11 cellular contexts compared by ENCODE assay signal in the genomic region with DNA sequence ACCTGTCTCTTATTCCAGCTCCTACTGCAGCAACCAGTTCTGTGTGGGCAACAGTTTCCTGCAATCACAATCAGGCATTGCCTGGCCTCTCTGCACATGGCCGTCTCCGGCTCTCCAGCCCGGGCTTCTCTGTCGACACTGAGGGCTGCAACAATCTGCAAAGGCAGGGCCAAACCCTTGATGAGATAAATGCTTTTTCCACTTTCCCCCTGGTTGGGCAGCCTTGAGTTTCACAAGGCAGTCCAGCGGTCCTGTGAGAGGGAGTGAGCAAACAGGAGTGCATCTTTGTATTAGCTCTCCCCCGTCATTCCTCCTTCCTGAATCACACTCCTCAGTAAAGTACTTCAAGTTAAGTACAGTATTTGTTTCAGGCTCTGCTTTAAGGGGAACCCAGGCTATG. TPM values are rescaled to one million over a fixed set of nuclear protein-coding genes. Genes with fewer than 3 reads are reported as not detected.
DNase-seq lines count a peak whose midpoint lies in the region; ATAC-seq and TF ChIP-seq lines count a peak whose summit lies in the region.
"Had no signal": no experiment of that assay in that cellular context is flagged by ENCODE, and none has a peak within 500 bp of the region (broad histone marks: within the 10 kb centered on the region; RNA-seq: fewer than 3 reads in every experiment).

No MANE protein-coding gene starts in this region.

- dilution Hi-C loops in mammary epithelial cell (cut with HindIII; ENCODE audit: low sequenced_read_pairs): no loop called here

- no peak overlapping the region for H2BK5ac ChIP-seq in mesenchymal stem cell (ENCODE audit: low read depth, low read length, poor library complexity, severe bottlenecking)

- H3K9me3 ChIP-seq in AG04450 (ENCODE audit: control insufficient read depth, insufficient read depth, low read length): no peaks in the 10 kb centered on the region
- no peaks in the 10 kb centered on the region for H3K9me3 ChIP-seq in mammary epithelial cell (replicated peaks; ENCODE audit: insufficient read depth, low read length)
- H3K9me3 ChIP-seq in mesenchymal stem cell (ENCODE audit: control insufficient read depth, low read length): no peaks in the 10 kb centered on the region
- H3K9me3 ChIP-seq: MG63 had no signal

- H3K27ac Mint-ChIP-seq in T-cell: no peak overlapping the region
- no peak overlapping the region for H3K27ac Mint-ChIP-seq in stimulated activated naive CD8-positive, alpha-beta T cell treated with anti-CD3 and anti-CD28 coated beads, Interleukin-15, amount 100 ng/mL, for 72 hours
- H3K27ac Mint-ChIP-seq: activated T-helper 2 cell treated with anti-CD3 and anti-CD28 coated beads, Interferon-gamma antibody, Interleukin-2, Interleukin-4, amounts not matched to agents 10 μg/mL and 5 μg/mL and 100 μg/mL, durations not matched to agents 14 hours and 24 hours and 36 hours had no signal

- ATAC-seq in T-cell (replicated peaks in 1 of 4): no peak
- no peak for ATAC-seq in GM18909 (IDR thresholded peaks at IDR 0.05; ENCODE audit: poor library complexity, unreplicated experiment)
- no peak for ATAC-seq in stimulated activated naive CD8-positive, alpha-beta T cell treated with anti-CD3 and anti-CD28 coated beads, Interleukin-15, amount 100 ng/mL, for 72 hours

- intact Hi-C loops in mammary epithelial cell (cut with micrococcal nuclease): loop anchor here (2.0 kb wide), 1 partner anchor 25 kb away; no protein-coding TSS in a partner anchor

- DNase-seq in AG04450 (ENCODE audit: low read depth, low spot score) (peak; percentile 77), HK-2 (ENCODE audit: unreplicated experiment) (peak; percentile 17), mammary epithelial cell (peak; percentile 75), mesenchymal stem cell (peak; percentile 80), T-cell (no peak), NCI-H1092 (lab: John Stamatoyannopoulos, UW) (no peak)
- no peak for DNase-seq in stimulated activated naive CD8-positive, alpha-beta T cell treated with anti-CD3 and anti-CD28 coated beads, Interleukin-15, amount 100 ng/mL, for 72 hours
- DNase-seq: MG63 had no signal

- no peak overlapping the region for H3K4me3 Mint-ChIP-seq in T-cell
- H3K4me3 Mint-ChIP-seq in stimulated activated naive CD8-positive, alpha-beta T cell treated with anti-CD3 and anti-CD28 coated beads, Interleukin-15, amount 100 ng/mL, for 72 hours: no peak overlapping the region

- in situ Hi-C loops in mammary epithelial cell (cut with MboI; ENCODE audit: low sequenced_read_pairs in 2 of 2): no loop called here

- peaks cover 16% of the 10 kb centered on the region for H3K4me1 ChIP-seq in mammary epithelial cell (ENCODE audit: insufficient read depth, low read length)
- peaks cover 3% of the 10 kb centered on the region for H3K4me1 ChIP-seq in mesenchymal stem cell (ENCODE audit: control insufficient read depth, insufficient read depth, low read depth, low read length)

- no peak overlapping the region for H4K91ac ChIP-seq in mesenchymal stem cell (ENCODE audit: low read length)

- peak overlapping the region; percentile 97 for H2AFZ ChIP-seq in mammary epithelial cell (ENCODE audit: low read depth, low read length)
- no peak overlapping the region for H2AFZ ChIP-seq in mesenchymal stem cell (ENCODE audit: low read depth, low read length)

- H3K18ac ChIP-seq in mesenchymal stem cell (ENCODE audit: low read depth in 1 of 2, low read length in 2 of 2): no peak overlapping the region

- no peaks in the 10 kb centered on the region for H3K79me1 ChIP-seq in mesenchymal stem cell (replicated peaks; ENCODE audit: low read length, poor library complexity, severe bottlenecking)

- no peak overlapping the region for H3K14ac ChIP-seq in mesenchymal stem cell (ENCODE audit: low read length in 2 of 2)

- H3K27ac ChIP-seq in AG04450 (ENCODE audit: low read depth, low read length) (peak overlapping the region; percentile 72), mammary epithelial cell (ENCODE audit: insufficient read depth, low read depth, low read length) (peak overlapping the region; percentile 48), mesenchymal stem cell (ENCODE audit: low read length, poor library complexity, severe bottlenecking) (peak overlapping the region; percentile 8)
- H3K27ac ChIP-seq: skin epidermis had no signal

- BruUV-seq in mammary epithelial cell (replicated peaks; lab: Mats Ljungman, UMichigan): no TSS peak

- H3K79me2 ChIP-seq in mammary epithelial cell (ENCODE audit: insufficient read depth, low read length): no peaks in the 10 kb centered on the region

- H3K4me3 ChIP-seq in AG04450 (ENCODE audit: low read depth, low read length): peak overlapping the region; percentile 5
- H3K4me3 ChIP-seq in mammary epithelial cell (replicated peaks in 1 of 3; ENCODE audit: insufficient read depth in 1 of 3, low read depth in 2 of 3, low read length in 3 of 3): peak overlapping the region in 1 of 3 experiments; percentile 7
- peak overlapping the region in 1 of 2 experiments; percentile 56 for H3K4me3 ChIP-seq in mesenchymal stem cell (ENCODE audit: insufficient read depth in 1 of 2, low read depth in 1 of 2, low read length in 2 of 2)
- H3K4me3 ChIP-seq: MG63, skin epidermis had no signal

- no peak overlapping the region for H2BK120ac ChIP-seq in mesenchymal stem cell (ENCODE audit: low read depth, low read length)

- peaks cover 0 to 6% of the 10 kb centered on the region in 2 donors for H3K27me3 Mint-ChIP-seq in T-cell
- no peaks in the 10 kb centered on the region for H3K27me3 Mint-ChIP-seq in stimulated activated naive CD8-positive, alpha-beta T cell treated with anti-CD3 and anti-CD28 coated beads, Interleukin-15, amount 100 ng/mL, for 72 hours

- POLR2A ChIA-PET in AG04450 (lab: Yijun Ruan, JAX) (no interaction called here), T-cell (lab: Charles Lee) (no interaction called here)

- no peak overlapping the region for H2BK12ac ChIP-seq in mesenchymal stem cell (ENCODE audit: low read length in 2 of 2)

- no peaks in the 10 kb centered on the region for H3K9me3 Mint-ChIP-seq in T-cell
- no peaks in the 10 kb centered on the region for H3K9me3 Mint-ChIP-seq in stimulated activated naive CD8-positive, alpha-beta T cell treated with anti-CD3 and anti-CD28 coated beads, Interleukin-15, amount 100 ng/mL, for 72 hours
- H3K9me3 Mint-ChIP-seq: activated T-helper 2 cell treated with anti-CD3 and anti-CD28 coated beads, Interferon-gamma antibody, Interleukin-2, Interleukin-4, amounts not matched to agents 10 μg/mL and 5 μg/mL and 100 μg/mL, durations not matched to agents 14 hours and 24 hours and 36 hours had no signal

- peak overlapping the region; percentile 56 for H4K8ac ChIP-seq in mesenchymal stem cell (ENCODE audit: low read length)

- no peaks in the 10 kb centered on the region for H3K27me3 ChIP-seq in AG04450 (ENCODE audit: control insufficient read depth, insufficient read depth, low read length)
- no peaks in the 10 kb centered on the region for H3K27me3 ChIP-seq in mammary epithelial cell (ENCODE audit: insufficient read depth, low read length)
- peaks cover 0 to 8% of the 10 kb centered on the region in 2 experiments for H3K27me3 ChIP-seq in mesenchymal stem cell (ENCODE audit: control insufficient read depth in 1 of 2, insufficient read depth in 1 of 2, low read length in 2 of 2)
- H3K27me3 ChIP-seq: MG63 had no signal

- no peaks in the 10 kb centered on the region for H4K20me1 ChIP-seq in mammary epithelial cell (ENCODE audit: insufficient read depth, low read length)

- TF ChIP-seq CTCF in AG04450 (IDR thresholded peaks at IDR 0.05; ENCODE audit: low read depth, low read length) (no peak), mammary epithelial cell (conservative IDR thresholded peaks at IDR 0.05 in 1 of 2, IDR thresholded peaks at IDR 0.05 in 1 of 2; ENCODE audit: extremely low read depth in 1 of 2, insufficient read depth in 1 of 2, low read depth in 1 of 2, low read length in 2 of 2) (no peak)

- H3K36me3 ChIP-seq in mammary epithelial cell (ENCODE audit: insufficient read depth, low read length): no peaks in the 10 kb centered on the region
- H3K36me3 ChIP-seq in mesenchymal stem cell (ENCODE audit: control insufficient read depth in 1 of 2, insufficient read depth in 2 of 2, low read depth in 1 of 2, low read length in 2 of 2): no peaks in the 10 kb centered on the region
- H3K36me3 ChIP-seq: MG63 had no signal

- H3K9ac ChIP-seq in mammary epithelial cell (ENCODE audit: insufficient read depth, low read length) (no peak overlapping the region), mesenchymal stem cell (ENCODE audit: low read length) (peak overlapping the region; percentile 53)

- WGBS in mammary epithelial cell (ENCODE audit: low coverage, missing lambda C conversion rate): 5% methylated on average over 6 of the region's 6 CpGs
- WGBS in mesenchymal stem cell: 42% methylated on average over 5 of the region's 6 CpGs

- no peak overlapping the region for H3K4ac ChIP-seq in mesenchymal stem cell (ENCODE audit: low read depth in 1 of 2, low read length in 2 of 2)

- H2BK15ac ChIP-seq in mesenchymal stem cell (ENCODE audit: low read depth, poor library complexity, severe bottlenecking): no peak overlapping the region

- H3K4me2 ChIP-seq in mammary epithelial cell (ENCODE audit: insufficient read depth, low read depth, low read length): peak overlapping the region; percentile 74
- H3K4me2 ChIP-seq in mesenchymal stem cell (ENCODE audit: low read length, poor library complexity, severe bottlenecking): no peak overlapping the region

- no peaks in the 10 kb centered on the region for H3K36me3 Mint-ChIP-seq in T-cell

- CTCF ChIA-PET in AG04450 (lab: Charles Lee) (no interaction called here), mammary epithelial cell (lab: Charles Lee; ENCODE audit: low non-redundant PET) (no interaction called here), T-cell (lab: Charles Lee) (no interaction called here)

- H2AK5ac ChIP-seq in mesenchymal stem cell (ENCODE audit: low read length, severe bottlenecking): no peak overlapping the region

- no peaks in the 10 kb centered on the region for H3K4me1 Mint-ChIP-seq in T-cell
- no peaks in the 10 kb centered on the region for H3K4me1 Mint-ChIP-seq in stimulated activated naive CD8-positive, alpha-beta T cell treated with anti-CD3 and anti-CD28 coated beads, Interleukin-15, amount 100 ng/mL, for 72 hours

- H3K23ac ChIP-seq in mesenchymal stem cell (ENCODE audit: low read length in 2 of 2): no peak overlapping the region

RNA-seq across cellular contexts. Expression of gene VWA8, which starts 40.7 kb away (rescaled TPM):
- polyA plus RNA-seq in AG04450 (2011; rRNA removed) (10.4 and 12.4 TPM in 2 replicates), mammary epithelial cell (10.1 TPM)
- polyA minus RNA-seq in AG04450 (2011; rRNA and poly(A)+ RNA removed): 18.7 and 28.1 TPM in 2 replicates
- total RNA-seq in mammary epithelial cell (10 to 100 TPM; 24.1 to 32.0 TPM), T-cell (10 to 100 TPM; 17.8 to 27.1 (median 22.9) TPM)
- 62.1 TPM for polyA minus RNA-seq in mammary epithelial cell
- polyA plus RNA-seq in mesenchymal stem cell (2013, experiment 1 of 2): 5.5 TPM
- 6.1 TPM for polyA plus RNA-seq in mesenchymal stem cell (2013, experiment 2 of 2)

RNA-seq across cellular contexts. Expression of gene DGKH, which starts 46.9 kb away (rescaled TPM):
- polyA plus RNA-seq in AG04450 (2011; rRNA removed) (3.3 and 4.3 TPM in 2 replicates), mammary epithelial cell (5.0 TPM)
- 16.9 and 18.6 TPM in 2 replicates for polyA minus RNA-seq in AG04450 (2011; rRNA and poly(A)+ RNA removed)
- total RNA-seq in mammary epithelial cell (10 to 100 TPM; 27.8 to 28.3 TPM), T-cell (10 to 100 TPM in 2 of 5 donors, 1 to 10 TPM in 3; 8.6 to 14.6 (median 8.8) TPM)
- 41.9 TPM for polyA minus RNA-seq in mammary epithelial cell
- 3.5 TPM for polyA plus RNA-seq in mesenchymal stem cell (2013, experiment 1 of 2)
- 3.9 TPM for polyA plus RNA-seq in mesenchymal stem cell (2013, experiment 2 of 2)

Comparison
In these comparisons a context has a peak if more than half of its experiments do, and no peak if none do; other contexts are left out.
1. DNase-seq: peak in AG04450 (single experiment), HK-2 (single experiment), mammary epithelial cell (single experiment) and mesenchymal stem cell (single experiment); none in T-cell (0 of 34), NCI-H1092 (single experiment) and stimulated activated naive CD8-positive, alpha-beta T cell treated with anti-CD3 and anti-CD28 coated beads, Interleukin-15, amount 100 ng/mL, for 72 hours (0 of 2).
2. H3K27ac ChIP-seq: peak in every context shown above with its lines; median percentile 72 in AG04450; 48 in mammary epithelial cell; 8 in mesenchymal stem cell.